ENCODE assay signal across 8 cellular contexts in the genomic region with DNA sequence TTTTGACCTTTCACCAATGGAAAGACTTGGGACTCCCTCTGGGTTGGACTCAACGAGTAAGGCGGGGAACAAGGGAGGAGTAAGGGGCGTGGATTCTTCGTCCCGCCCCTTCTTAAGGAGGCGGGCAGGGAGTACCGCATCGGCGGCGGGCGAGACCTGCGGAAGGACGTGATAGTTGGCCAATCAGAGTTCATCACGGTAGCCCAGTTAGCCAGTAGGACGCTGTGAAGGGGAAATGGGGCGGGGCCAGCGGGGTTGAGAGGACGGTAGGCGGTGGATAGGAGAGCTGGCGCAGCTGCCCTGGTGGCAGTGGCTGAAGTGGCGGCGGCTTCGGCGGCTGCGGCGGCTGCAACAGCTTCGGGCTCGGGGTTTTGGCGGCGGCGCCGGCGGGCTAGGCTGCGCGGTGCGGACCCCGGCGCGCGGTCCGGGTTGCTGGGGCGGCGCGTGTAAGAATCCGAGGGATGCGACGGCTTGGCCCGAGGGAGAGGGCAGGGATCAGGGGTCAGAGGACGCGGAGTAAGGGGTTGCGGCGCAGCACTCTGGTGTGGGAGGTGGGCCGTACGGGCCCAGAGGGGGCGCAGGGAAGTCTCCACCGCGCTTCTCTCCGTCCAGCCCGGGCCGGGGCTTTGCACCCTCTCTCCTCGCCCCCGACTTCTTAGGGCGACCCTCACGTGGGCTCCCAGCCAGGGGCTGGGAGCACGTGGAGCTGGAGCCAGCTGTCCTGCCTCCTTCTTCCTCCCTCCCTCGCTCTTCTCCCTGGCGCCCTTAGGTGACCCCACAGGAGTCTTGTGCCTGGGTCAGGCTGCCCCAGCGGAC. TPM values are rescaled to one million over a fixed set of nuclear protein-coding genes. Genes with fewer than 3 reads are reported as not detected.
A peak's percentile ranks its signal among the peaks of the same experiment; 100 is the strongest.
DNase-seq lines count a peak whose midpoint lies in the region; ATAC-seq and TF ChIP-seq lines count a peak whose summit lies in the region.

A gene (plus strand): TSS at position 284 of the 816 bp plus-strand sequence. CDS start 5,389 bp downstream, outside the sequence.

- 0 out of 2 replicates have a peak, but pooled peaks cover 10% of the 10 kb centered on the region for H3F3A ChIP-seq in OCI-LY1 (ENCODE audit: insufficient read depth, low read length)

- H3K27me3 ChIP-seq in HUES64 (ENCODE audit: insufficient read depth, low read length): no peaks in the 10 kb centered on the region
- no peaks in the 10 kb centered on the region for H3K27me3 ChIP-seq in OCI-LY1 (ENCODE audit: insufficient read depth, low read length)

- H3K9me2 ChIP-seq in OCI-LY1 (ENCODE audit: low read depth, low read length): no peaks in the 10 kb centered on the region

- no peaks in the 10 kb centered on the region for H3K27me3 Mint-ChIP-seq in endothelial cell (ENCODE audit: unreplicated experiment)

- H3K9me3 ChIP-seq in HUES64 (ENCODE audit: insufficient read depth, low read depth, low read length): no peaks in the 10 kb centered on the region
- no peaks in the 10 kb centered on the region for H3K9me3 ChIP-seq in OCI-LY1 (ENCODE audit: low read length)

- H3K9ac ChIP-seq in HUES64 (ENCODE audit: low read depth, low read length) (peak within 1 kb of the TSS; percentile 78), OCI-LY1 (ENCODE audit: low read length) (peak within 1 kb of the TSS; percentile 94)

- no peak within 1 kb of the TSS for H2AFZ ChIP-seq in OCI-LY1 (ENCODE audit: low read length)

- H3K36me3 ChIP-seq in HUES64 (ENCODE audit: insufficient read depth, low read length) (no peaks in the 10 kb centered on the region), OCI-LY1 (ENCODE audit: insufficient read depth, low read length) (peaks cover 6% of the 10 kb centered on the region; the same call in 1 of the 2 replicates)

- H3K36me3 Mint-ChIP-seq in endothelial cell (ENCODE audit: low read depth, unreplicated experiment): no peaks in the 10 kb centered on the region

- in situ Hi-C loops in Caki2 (cut with HindIII; ENCODE audit: low pct_unique_long_range_greater_than_20kb, low sequenced_read_pairs): no loop called here

- H3K79me2 ChIP-seq in OCI-LY1 (ENCODE audit: insufficient read depth, low read length): peaks cover 26% of the 10 kb centered on the region

- H3K27ac Mint-ChIP-seq in endothelial cell (ENCODE audit: unreplicated experiment): peak within 1 kb of the TSS; percentile 80

- TF ChIP-seq CTCF in OCI-LY1 (IDR thresholded peaks at IDR 0.05; ENCODE audit: low read length) (no peak), endothelial cell (IDR thresholded peaks at IDR 0.05; ENCODE audit: unreplicated experiment) (no peak)

- H3K4me1 Mint-ChIP-seq in endothelial cell (ENCODE audit: unreplicated experiment): peaks cover 18% of the 10 kb centered on the region

- H3K4me1 ChIP-seq in HUES64 (ENCODE audit: insufficient read depth, low read length) (peaks cover 12% of the 10 kb centered on the region; the same call in 1 of the 2 replicates), OCI-LY1 (ENCODE audit: insufficient read depth, low read length, severe bottlenecking) (peaks cover 61% of the 10 kb centered on the region)

- peak within 1 kb of the TSS; percentile 92 for H3K4me2 ChIP-seq in OCI-LY1 (ENCODE audit: low read length)

- 1% methylated on average over 68 of the region's 68 CpGs for WGBS in HUES64

- peak within 1 kb of the TSS; percentile 93 for H3K4me3 Mint-ChIP-seq in endothelial cell (ENCODE audit: unreplicated experiment)

- peak within 1 kb of the TSS; percentile 76; the same call in 1 of the 2 replicates for H3K27ac ChIP-seq in HUES64 (ENCODE audit: low read depth, low read length)
- H3K27ac ChIP-seq in OCI-LY1 (ENCODE audit: low read depth, low read length, poor library complexity, severe bottlenecking): peak within 1 kb of the TSS; percentile 95

- no peaks in the 10 kb centered on the region for H4K20me1 ChIP-seq in OCI-LY1 (ENCODE audit: insufficient read depth, low read length)

- peak within 1 kb of the TSS; percentile 74 for H3K4me3 ChIP-seq in HUES64 (ENCODE audit: low read length)
- peak within 1 kb of the TSS; percentile 87 for H3K4me3 ChIP-seq in OCI-LY1 (ENCODE audit: low read depth, low read length, poor library complexity, severe bottlenecking)

- DNase-seq in Caki2 (ENCODE audit: low read depth) (peak; percentile 100), endothelial cell (ENCODE audit: low spot score) (peak; percentile 97), midbrain (lab: John Stamatoyannopoulos, UW) (peak; percentile 100)
- DNase-seq in activated CD8-positive, alpha-beta memory T cell treated with anti-CD3 and anti-CD28 coated beads, Interleukin-2, amount 50 U/mL, for 4 hours: peak; percentile 98
- DNase-seq in stimulated activated CD8-positive, alpha-beta memory T cell treated with anti-CD3 and anti-CD28 coated beads, Interleukin-2, amount 100 ng/mL, for 1 hour (ENCODE audit: low read depth in 2 of 2): peak; percentile 97

- peak; percentile 86 for ATAC-seq in GM21447 (IDR thresholded peaks at IDR 0.05; ENCODE audit: unreplicated experiment)

- no peaks in the 10 kb centered on the region for H3K9me3 Mint-ChIP-seq in endothelial cell (ENCODE audit: unreplicated experiment)

RNA-seq across cellular contexts. Expression of the gene that starts here (rescaled TPM):
- 16.4 and 18.9 TPM in 2 replicates for total RNA-seq in Caki2 (2014; rRNA removed; shearing (Covaris generic); ENCODE audit: low replicate concordance)
- 7.7 TPM for polyA plus RNA-seq in HUES64 (2013, experiment 1 of 2)
- 9.8 TPM for polyA plus RNA-seq in HUES64 (2013, experiment 2 of 2)
- total RNA-seq in endothelial cell (ENCODE audit: unreplicated experiment): 8.4 TPM

Comparison
In these comparisons a context has a peak if more than half of its experiments do, and no peak if none do; other contexts are left out.
1. Peak in every context shown above with its lines: DNase-seq, ATAC-seq, H3K4me3 ChIP-seq and H3K27ac ChIP-seq.